Comparison of ENCODE assay signal across 1 cellular context in the genomic region with DNA sequence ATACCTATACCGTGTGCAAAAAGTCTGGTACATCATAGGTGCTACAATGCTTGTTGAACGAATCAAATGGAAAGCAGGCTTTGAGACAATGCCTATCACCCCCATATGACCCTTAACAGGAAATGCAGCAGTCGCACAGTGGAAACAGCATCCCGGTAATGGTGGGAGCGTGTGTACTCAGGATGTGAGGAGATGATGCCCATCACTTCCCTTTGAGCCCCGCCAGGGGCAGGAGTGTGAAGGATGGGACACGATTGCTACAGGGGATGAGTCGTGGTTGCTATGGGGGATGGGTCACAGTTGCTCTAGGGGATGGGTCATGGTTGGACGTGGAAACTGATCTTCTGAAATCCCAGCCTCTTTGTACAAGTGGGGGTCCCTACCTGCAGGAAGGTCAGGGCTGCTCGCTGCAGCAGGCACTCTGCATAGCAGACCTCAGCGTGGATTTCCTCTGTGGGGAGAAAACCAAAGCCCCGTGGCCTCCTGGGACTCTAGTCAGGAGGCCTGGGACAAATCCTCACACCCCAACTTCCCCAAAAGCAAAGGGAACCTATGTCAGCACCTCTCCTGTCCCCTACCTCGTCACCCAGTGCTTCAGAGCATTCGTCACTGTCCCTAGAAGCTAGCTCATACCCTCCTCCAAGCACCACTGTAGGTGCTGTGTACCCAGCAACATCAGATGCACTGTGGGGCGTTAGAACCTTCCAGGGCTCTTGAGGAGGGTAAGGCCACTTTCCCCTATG.
TF ChIP-seq lines count a peak whose summit lies in the region.

No MANE protein-coding gene starts in this region.

TF ChIP-seq in K562, 482 proteins besides CTCF, POLR2A, EP300 and RAD21:
- 0 out of 2 replicates have a peak, but pooled peaks have one; percentile 25 for TF ChIP-seq JUND (IDR thresholded peaks at IDR 0.05; ENCODE audit: borderline replicate concordance, low read depth, low read length)
- TF ChIP-seq JUND (tag; IDR thresholded peaks at IDR 0.05; ENCODE audit: borderline replicate concordance, low read depth, low read length): no peak
- TF ChIP-seq CTBP1 (IDR thresholded peaks at IDR 0.05; ENCODE audit: borderline replicate concordance): peak; percentile 38; the same call in 1 of the 2 replicates
- TF ChIP-seq CHD2 (IDR thresholded peaks at IDR 0.05; ENCODE audit: low read depth, low read length): 0 out of 2 replicates have a peak, but pooled peaks have one; percentile 12
- TF ChIP-seq MCM7 (IDR thresholded peaks at IDR 0.05): no peak
- no peak for TF ChIP-seq NFATC3 (IDR thresholded peaks at IDR 0.05)
- no peak for TF ChIP-seq ZNF764 (CRISPR knock-in tag; IDR thresholded peaks at IDR 0.05; ENCODE audit: low read depth)
- TF ChIP-seq, protein P1, sequence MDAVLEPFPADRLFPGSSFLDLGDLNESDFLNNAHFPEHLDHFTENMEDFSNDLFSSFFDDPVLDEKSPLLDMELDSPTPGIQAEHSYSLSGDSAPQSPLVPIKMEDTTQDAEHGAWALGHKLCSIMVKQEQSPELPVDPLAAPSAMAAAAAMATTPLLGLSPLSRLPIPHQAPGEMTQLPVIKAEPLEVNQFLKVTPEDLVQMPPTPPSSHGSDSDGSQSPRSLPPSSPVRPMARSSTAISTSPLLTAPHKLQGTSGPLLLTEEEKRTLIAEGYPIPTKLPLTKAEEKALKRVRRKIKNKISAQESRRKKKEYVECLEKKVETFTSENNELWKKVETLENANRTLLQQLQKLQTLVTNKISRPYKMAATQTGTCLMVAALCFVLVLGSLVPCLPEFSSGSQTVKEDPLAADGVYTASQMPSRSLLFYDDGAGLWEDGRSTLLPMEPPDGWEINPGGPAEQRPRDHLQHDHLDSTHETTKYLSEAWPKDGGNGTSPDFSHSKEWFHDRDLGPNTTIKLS (IDR thresholded peaks at IDR 0.05; ENCODE audit: borderline replicate concordance, low read depth): no peak
